Comparison of ENCODE assay signal across 1 cellular context in the genomic region with DNA sequence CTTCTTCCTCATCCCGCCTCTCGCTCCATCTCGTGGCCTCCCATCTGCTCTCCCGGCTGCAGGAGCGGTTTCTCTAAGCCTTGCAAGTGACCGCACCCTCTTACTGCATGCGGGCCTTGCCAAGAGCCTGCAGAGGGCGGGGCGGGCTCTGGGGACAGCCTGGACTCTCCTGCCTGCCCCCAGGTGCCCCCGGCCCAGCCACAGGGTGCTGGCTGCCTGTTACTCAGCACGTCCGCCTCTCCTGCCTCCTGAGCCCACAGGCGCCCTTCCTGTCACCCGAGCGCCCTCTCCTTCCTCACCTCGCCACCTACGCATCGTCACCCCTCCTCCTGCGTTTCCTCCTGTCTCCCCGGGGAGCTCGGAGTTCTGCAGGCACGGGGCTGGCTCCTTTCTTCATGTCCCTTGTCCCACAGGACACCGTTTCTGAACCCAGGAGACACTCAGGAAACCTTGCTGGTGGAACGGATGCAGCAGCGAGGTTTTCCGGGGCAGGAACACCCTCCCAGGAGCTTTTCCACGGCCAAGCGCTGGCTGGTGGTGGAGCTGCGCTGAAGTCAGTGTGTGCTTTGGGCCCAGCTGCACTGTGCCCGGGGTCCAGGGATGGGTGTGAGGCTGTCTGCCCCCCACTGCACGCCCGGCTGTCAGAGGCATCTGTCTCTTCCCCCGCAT.
TF ChIP-seq lines count a peak whose summit lies in the region.

No MANE protein-coding gene starts in this region.

TF ChIP-seq in H1, 55 proteins besides CTCF, POLR2A, EP300 and RAD21:
- TF ChIP-seq CBX8 (IDR thresholded peaks at IDR 0.05; ENCODE audit: borderline replicate concordance, low read depth, low read length): no peak
